Comparison of ENCODE assay signal across 20 cellular contexts in genomic region chr3:192220915-192221314, GRCh38.
"Had no signal": no experiment of that assay in that cellular context is flagged by ENCODE, and none has a peak within 500 bp of the region (broad histone marks: within the 10 kb centered on the region; RNA-seq: fewer than 3 reads in every experiment).

No MANE protein-coding gene starts in this region.

- H3K36me3 Mint-ChIP-seq: IgD-negative memory B cell had no signal

- H3K4me1 Mint-ChIP-seq: IgD-negative memory B cell had no signal

- H3K27ac Mint-ChIP-seq: IgD-negative memory B cell had no signal

- DNase-seq: Kasumi-1, MM.1S, NCI-H1092 treated with DMSO at 0.1 percent for 48 hours, NCI-H1436, NCI-H187, NCI-H2081, NCI-H2107, NCI-H345, NCI-H446 treated with DMSO at 0.1 percent for 48 hours, NCI-H510A treated with DMSO at 0.1 percent for 48 hours, NCI-H526, NCI-H82, Right ventricle myocardium superior, RPMI8226, SIG-M5 had no signal

- H3K27ac ChIP-seq: KMS-11, SJSA1, SK-N-MC had no signal

- ATAC-seq: K562 had no signal

- H3K4me3 Mint-ChIP-seq: IgD-negative memory B cell had no signal
